In genomic region chr6:79984261-79984660, GRCh38 we compare ENCODE assay signal across 8 cellular contexts. TPM values are rescaled to one million over a fixed set of nuclear protein-coding genes. Genes with fewer than 3 reads are reported as not detected.
DNase-seq lines count a peak whose midpoint lies in the region; ATAC-seq and TF ChIP-seq lines count a peak whose summit lies in the region.

No MANE protein-coding gene starts in this region.

- DNase-seq in choroid plexus epithelial cell (ENCODE audit: low read depth): peak; percentile 16
- no peak for DNase-seq in GOT3 (lab: John Stamatoyannopoulos, UW)
- no peak for DNase-seq in heart right ventricle
- DNase-seq in inferior parietal cortex (ENCODE audit: extremely low spot score): no peak

- no peak overlapping the region for H3K4me3 ChIP-seq in choroid plexus epithelial cell (ENCODE audit: low read depth, low read length)
- H3K4me3 ChIP-seq in heart right ventricle: no peak overlapping the region

- H3K27me3 ChIP-seq in heart right ventricle: no peaks in the 10 kb centered on the region

- TF ChIP-seq CTCF in 22Rv1 (IDR thresholded peaks at IDR 0.05): peak; percentile 58
- no peak for TF ChIP-seq CTCF in choroid plexus epithelial cell (conservative IDR thresholded peaks at IDR 0.05; ENCODE audit: low read depth, low read length)
- no peak for TF ChIP-seq CTCF in heart right ventricle (IDR thresholded peaks at IDR 0.05)

- no peak overlapping the region for H3K27ac ChIP-seq in 22Rv1
- no peak overlapping the region for H3K27ac ChIP-seq in heart right ventricle

- H3K9me3 ChIP-seq in heart right ventricle: no peaks in the 10 kb centered on the region

- no peak for TF ChIP-seq EP300 in Ishikawa (IDR thresholded peaks at IDR 0.05; ENCODE audit: borderline replicate concordance)

- WGBS in heart right ventricle, 2 donors: 53 to 58% methylated on average over 2 of the region's 2 CpGs

- ATAC-seq in GM18907 (IDR thresholded peaks at IDR 0.05; ENCODE audit: unreplicated experiment): peak; percentile 79
- ATAC-seq in HG03439 (IDR thresholded peaks at IDR 0.05; ENCODE audit: unreplicated experiment): no peak
- no peak for ATAC-seq in heart right ventricle

- H3K36me3 ChIP-seq in heart right ventricle: no peaks in the 10 kb centered on the region

- intact Hi-C loops in heart right ventricle (cut with DNase I): no loop called here

- H3K4me1 ChIP-seq in heart right ventricle: no peaks in the 10 kb centered on the region

- peak; percentile 32; the same call in 1 of the 2 replicates for TF ChIP-seq RAD21 in Ishikawa (IDR thresholded peaks at IDR 0.05; ENCODE audit: low read depth)

TF ChIP-seq in Ishikawa, 13 proteins besides CTCF, POLR2A, EP300 and RAD21:
- no peak for TF ChIP-seq EGR1 (IDR thresholded peaks at IDR 0.05)

RNA-seq across cellular contexts. Expression of gene TTK, which starts 20.2 kb away (rescaled TPM):
- total RNA-seq in heart right ventricle: 1 to 10 TPM in 1 of 10 donors, under 1 TPM in 7, not detected in 2; 0.19 to 3.4 (median 0.41) TPM
- polyA plus RNA-seq in heart right ventricle: under 1 TPM; 0.15 to 0.17 TPM

RNA-seq across cellular contexts. Expression of gene ELOVL4, which starts 36.9 kb away (rescaled TPM):
- under 1 TPM in 9 of 10 donors, not detected in 1; 0.07 to 0.45 (median 0.19) TPM for total RNA-seq in heart right ventricle
- under 1 TPM; 0.07 to 0.35 TPM for polyA plus RNA-seq in heart right ventricle
